ENCODE assay signal across 1 cellular context in genomic region chr11:125176866-125177265, GRCh38.
TF ChIP-seq lines count a peak whose summit lies in the region.

No MANE protein-coding gene starts in this region.

TF ChIP-seq in GM12878, 131 proteins besides CTCF, POLR2A, EP300 and RAD21 (continued from another document):
- TF ChIP-seq JUND (IDR thresholded peaks at IDR 0.05; ENCODE audit: low read depth, low read length) (no peak), TCF12 (IDR thresholded peaks at IDR 0.05; ENCODE audit: low read depth, low read length) (no peak), TARDBP (IDR thresholded peaks at IDR 0.05; ENCODE audit: borderline replicate concordance) (no peak), ZNF622 (IDR thresholded peaks at IDR 0.05) (no peak)
TF ChIP-seq in GM12878: peak in this region for 2.
